Comparison of ENCODE assay signal across 18 cellular contexts in the genomic region with DNA sequence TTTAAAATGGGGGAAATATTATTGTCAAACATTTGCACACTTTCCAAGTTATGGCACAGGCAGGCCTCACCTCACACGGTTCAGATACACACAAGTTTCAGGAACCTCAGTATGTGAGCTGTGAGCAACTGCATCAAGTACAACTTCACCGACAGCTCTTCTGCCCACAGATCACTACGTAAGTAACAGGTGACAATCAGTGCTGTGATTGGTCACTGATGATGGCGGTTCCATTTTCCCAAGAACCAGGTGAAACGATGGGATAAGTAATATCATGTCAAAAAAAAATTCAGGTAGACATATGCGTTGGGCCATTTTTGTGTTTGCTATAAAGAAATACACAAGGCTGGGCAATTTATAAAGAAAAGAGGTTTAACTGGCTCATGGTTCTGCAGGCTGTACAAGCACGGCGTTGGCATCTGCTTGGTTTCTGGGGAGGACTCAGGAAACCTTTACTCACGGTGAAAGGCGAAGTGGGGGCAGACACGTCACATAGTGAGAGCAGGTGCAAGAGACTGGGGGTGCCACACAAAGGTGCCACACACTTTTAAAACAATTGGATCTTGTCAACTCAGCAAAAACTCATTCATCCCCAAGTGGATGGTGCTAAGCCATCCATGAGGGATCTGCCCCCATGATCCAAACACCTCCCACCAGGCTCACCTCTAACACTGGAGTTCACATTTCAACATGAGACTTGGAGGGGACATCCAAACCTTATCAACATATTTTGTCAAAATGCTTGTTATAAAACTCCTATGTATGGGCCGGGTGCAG. TPM values are rescaled to one million over a fixed set of nuclear protein-coding genes. Genes with fewer than 3 reads are reported as not detected.
DNase-seq lines count a peak whose midpoint lies in the region; ATAC-seq lines count a peak whose summit lies in the region.
"Had no signal": no experiment of that assay in that cellular context is flagged by ENCODE, and none has a peak within 500 bp of the region (broad histone marks: within the 10 kb centered on the region; RNA-seq: fewer than 3 reads in every experiment).

No MANE protein-coding gene starts in this region.

- H3K4me1 Mint-ChIP-seq in activated T-cell treated with anti-CD3 and anti-CD28 coated beads, Interleukin-2, amount 50 U/mL, for 4 hours (ENCODE audit: low read depth): peaks cover 76% of the 10 kb centered on the region
- peaks cover 42% of the 10 kb centered on the region for H3K4me1 Mint-ChIP-seq in T-helper 17 cell
- H3K4me1 Mint-ChIP-seq in central memory CD8-positive, alpha-beta T cell: peaks cover 50% of the 10 kb centered on the region
- peaks cover 48% of the 10 kb centered on the region for H3K4me1 Mint-ChIP-seq in stimulated activated effector memory CD8-positive, alpha-beta T cell treated with anti-CD3 and anti-CD28 coated beads, Interleukin-12 subunit alpha, Interleukin-12 subunit beta, amount 100 ng/mL, for 72 hours

- no peak for DNase-seq in activated T-cell treated with anti-CD3 and anti-CD28 coated beads, Interleukin-2, amount 50 U/mL, for 4 hours
- no peak for DNase-seq in activated T-cell treated with anti-CD3 and anti-CD28 coated beads, Interleukin-2, amount 50 U/mL, for 48 hours
- DNase-seq in T-helper 17 cell (no peak), nucleus accumbens (lab: John Stamatoyannopoulos, UW) (no peak)
- DNase-seq in central memory CD8-positive, alpha-beta T cell (ENCODE audit: low spot score in 2 of 2): no peak
- DNase-seq in stimulated activated effector memory CD8-positive, alpha-beta T cell treated with anti-CD3 and anti-CD28 coated beads, Interleukin-12 subunit alpha, Interleukin-12 subunit beta, amount 100 ng/mL, for 72 hours (ENCODE audit: low spot score in 2 of 2): no peak
- DNase-seq: ACHN; activated CD4-positive, CD25-positive, alpha-beta regulatory T cell treated with anti-CD3 and anti-CD28 coated beads, Interleukin-2, amount 50 U/mL, for 72 hours; DMS79; KBM-7; NCI-H1694 treated with DMSO at 0.1 percent for 48 hours; NCI-H748 treated with DMSO at 0.1 percent for 48 hours; SJCRH30; spleen; testis had no signal

- peaks cover 42% of the 10 kb centered on the region for H3K36me3 Mint-ChIP-seq in activated T-cell treated with anti-CD3 and anti-CD28 coated beads, Interleukin-2, amount 50 U/mL, for 4 hours (ENCODE audit: insufficient read depth)
- H3K36me3 Mint-ChIP-seq in T-helper 17 cell (ENCODE audit: low read depth): peaks cover 9% of the 10 kb centered on the region
- peaks cover 62% of the 10 kb centered on the region for H3K36me3 Mint-ChIP-seq in central memory CD8-positive, alpha-beta T cell (ENCODE audit: insufficient read depth)
- peaks cover 99% of the 10 kb centered on the region for H3K36me3 Mint-ChIP-seq in stimulated activated effector memory CD8-positive, alpha-beta T cell treated with anti-CD3 and anti-CD28 coated beads, Interleukin-12 subunit alpha, Interleukin-12 subunit beta, amount 100 ng/mL, for 72 hours

- peak overlapping the region; percentile 99 for H3K27ac Mint-ChIP-seq in T-helper 17 cell
- H3K27ac Mint-ChIP-seq in central memory CD8-positive, alpha-beta T cell (ENCODE audit: low read depth): peak overlapping the region; percentile 99
- H3K27ac Mint-ChIP-seq in stimulated activated effector memory CD8-positive, alpha-beta T cell treated with anti-CD3 and anti-CD28 coated beads, Interleukin-12 subunit alpha, Interleukin-12 subunit beta, amount 100 ng/mL, for 72 hours: peak overlapping the region; percentile 87

- peak overlapping the region; percentile 71 for H3K4me3 Mint-ChIP-seq in activated T-cell treated with anti-CD3 and anti-CD28 coated beads, Interleukin-2, amount 50 U/mL, for 4 hours
- peak overlapping the region; percentile 77 for H3K4me3 Mint-ChIP-seq in T-helper 17 cell
- peak overlapping the region; percentile 73 for H3K4me3 Mint-ChIP-seq in central memory CD8-positive, alpha-beta T cell
- peak overlapping the region; percentile 76 for H3K4me3 Mint-ChIP-seq in stimulated activated effector memory CD8-positive, alpha-beta T cell treated with anti-CD3 and anti-CD28 coated beads, Interleukin-12 subunit alpha, Interleukin-12 subunit beta, amount 100 ng/mL, for 72 hours

- H3K9me3 Mint-ChIP-seq in activated T-cell treated with anti-CD3 and anti-CD28 coated beads, Interleukin-2, amount 50 U/mL, for 4 hours: no peaks in the 10 kb centered on the region
- no peaks in the 10 kb centered on the region for H3K9me3 Mint-ChIP-seq in central memory CD8-positive, alpha-beta T cell
- no peaks in the 10 kb centered on the region for H3K9me3 Mint-ChIP-seq in stimulated activated effector memory CD8-positive, alpha-beta T cell treated with anti-CD3 and anti-CD28 coated beads, Interleukin-12 subunit alpha, Interleukin-12 subunit beta, amount 100 ng/mL, for 72 hours

- H3K9me3 ChIP-seq in T-helper 17 cell (ENCODE audit: control insufficient read depth, low read length, poor library complexity, severe bottlenecking): no peaks in the 10 kb centered on the region
- H3K9me3 ChIP-seq: neutrophil, SJCRH30, spleen, testis had no signal

- ATAC-seq in activated T-cell treated with anti-CD3 and anti-CD28 coated beads, Interleukin-2, amount 50 U/mL, for 4 hours: no peak
- ATAC-seq in T-helper 17 cell: no peak
- ATAC-seq in central memory CD8-positive, alpha-beta T cell (replicated peaks; ENCODE audit: extremely low read depth, poor library complexity, severe bottlenecking): no peak
- no peak for ATAC-seq in stimulated activated effector memory CD8-positive, alpha-beta T cell treated with anti-CD3 and anti-CD28 coated beads, Interleukin-12 subunit alpha, Interleukin-12 subunit beta, amount 100 ng/mL, for 72 hours
- ATAC-seq in HG02759 (IDR thresholded peaks at IDR 0.05; ENCODE audit: unreplicated experiment): no peak
- ATAC-seq in GM18873 (IDR thresholded peaks at IDR 0.05; ENCODE audit: low FRiP score, unreplicated experiment): no peak

- no peaks in the 10 kb centered on the region for H3K27me3 Mint-ChIP-seq in activated T-cell treated with anti-CD3 and anti-CD28 coated beads, Interleukin-2, amount 50 U/mL, for 4 hours (ENCODE audit: low read depth)
- H3K27me3 Mint-ChIP-seq in T-helper 17 cell: no peaks in the 10 kb centered on the region
- H3K27me3 Mint-ChIP-seq in central memory CD8-positive, alpha-beta T cell: no peaks in the 10 kb centered on the region

RNA-seq across cellular contexts. Expression of gene LPIN2, which starts 57.9 kb away (rescaled TPM):
- total RNA-seq in activated T-cell treated with anti-CD3 and anti-CD28 coated beads, Interleukin-2, amount 50 U/mL, for 4 hours: 10 to 100 TPM; 55.5 to 66.6 (median 60.6) TPM
- total RNA-seq in T-helper 17 cell: 10 to 100 TPM; 75.8 to 84.8 TPM
